ENCODE assay signal across 16 cellular contexts in the genomic region with DNA sequence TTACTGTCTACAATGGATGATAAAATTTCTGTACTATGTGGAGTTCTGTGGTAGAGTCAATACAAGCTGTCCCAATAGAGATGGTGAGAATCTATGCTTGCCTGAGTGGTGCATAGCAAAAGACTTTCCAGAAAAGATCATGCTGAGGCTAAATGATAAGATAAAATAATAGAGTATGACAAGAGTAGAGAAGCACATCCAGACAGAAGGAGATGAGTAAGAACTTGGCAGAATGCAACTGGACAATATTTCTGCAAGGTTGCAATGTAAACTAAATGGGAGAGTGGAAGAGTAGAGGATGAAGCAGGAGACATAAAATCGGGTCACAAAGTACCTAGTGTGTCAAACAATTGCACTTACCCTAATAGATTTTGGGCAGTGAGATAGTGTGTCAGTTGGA.
DNase-seq lines count a peak whose midpoint lies in the region; ATAC-seq and TF ChIP-seq lines count a peak whose summit lies in the region.
"Had no signal": no experiment of that assay in that cellular context is flagged by ENCODE, and none has a peak within 500 bp of the region (broad histone marks: within the 10 kb centered on the region; RNA-seq: fewer than 3 reads in every experiment).

No MANE protein-coding gene starts in this region.

- no peaks in the 10 kb centered on the region for H3K9me2 ChIP-seq in GM23248 (ENCODE audit: insufficient read depth)

- peak overlapping the region; percentile 10 for H3K4me3 Mint-ChIP-seq in T-helper 17 cell
- H3K4me3 Mint-ChIP-seq: B cell; CD8-positive, alpha-beta T cell; H9 had no signal

- no peaks in the 10 kb centered on the region for H4K20me1 ChIP-seq in GM23248 (ENCODE audit: insufficient read depth)
- H4K20me1 ChIP-seq: BLaER1 treated with 17β-estradiol and CSF1 and Interleukin-3, amounts not matched to agents 10 nM and 100 nM had no signal

- whole genome bisulfite sequencing in GM23248 (ENCODE audit: low coverage in 1 of 2, low lambda C conversion rate in 2 of 2, missing lambda C conversion rate in 2 of 2), 2 experiments = 83 to 94% methylated on average over 1 of the region's 1 CpG

- peaks cover 2% of the 10 kb centered on the region for H3K36me3 Mint-ChIP-seq in T-helper 17 cell (ENCODE audit: low read depth)
- H3K36me3 Mint-ChIP-seq: CD8-positive, alpha-beta T cell had no signal

- H2AFZ ChIP-seq in GM23248 = no peak overlapping the region

- H3K27ac Mint-ChIP-seq in T-helper 17 cell = no peak overlapping the region
- H3K27ac Mint-ChIP-seq: B cell; CD8-positive, alpha-beta T cell; H9 had no signal

- no peak overlapping the region for H3K9ac ChIP-seq in GM23248
- H3K9ac ChIP-seq: BLaER1 treated with 17β-estradiol and CSF1 and Interleukin-3, amounts not matched to agents 10 nM and 100 nM had no signal

- in situ Hi-C loops in GM23248 (cut with MboI) = no loop called here

- no peaks in the 10 kb centered on the region for H3K36me3 ChIP-seq in GM23248 (ENCODE audit: low read depth)
- H3K36me3 ChIP-seq: BLaER1 treated with 17β-estradiol and CSF1 and Interleukin-3, amounts not matched to agents 10 nM and 100 nM had no signal

- no peaks in the 10 kb centered on the region for H3K4me1 Mint-ChIP-seq in T-helper 17 cell
- H3K4me1 Mint-ChIP-seq: B cell, H9 had no signal

- no peaks in the 10 kb centered on the region for H3K79me2 ChIP-seq in GM23248 (ENCODE audit: insufficient read depth)

- DNase-seq in GM23248 (peak; percentile 12), T-helper 17 cell (no peak), choroid plexus epithelial cell (ENCODE audit: low read depth) (peak; percentile 13), iris pigment epithelial cell (ENCODE audit: low read depth) (peak; percentile 25), glomerular visceral epithelial cell (ENCODE audit: extremely low spot score) (no peak), midbrain (lab: John Stamatoyannopoulos, UW) (no peak), putamen (ENCODE audit: low spot score) (no peak)
- DNase-seq: 8988T; Calu3; CD8-positive, alpha-beta T cell; DMS79 treated with DMSO at 0.1 percent for 48 hours; GF-D8; H9 had no signal

- ATAC-seq in T-helper 17 cell = no peak
- ATAC-seq: CD8-positive, alpha-beta T cell; HepG2 had no signal

- no peaks in the 10 kb centered on the region for H3K27me3 ChIP-seq in GM23248 (replicated peaks; ENCODE audit: insufficient read depth)
- H3K27me3 ChIP-seq: BLaER1 treated with 17β-estradiol and CSF1 and Interleukin-3, amounts not matched to agents 10 nM and 100 nM had no signal

- no peaks in the 10 kb centered on the region for H3F3A ChIP-seq in GM23248 (ENCODE audit: insufficient read depth)

- H3K4me1 ChIP-seq in GM23248 (ENCODE audit: insufficient read depth) = peaks cover 4% of the 10 kb centered on the region

- no peak for TF ChIP-seq CTCF in choroid plexus epithelial cell (conservative IDR thresholded peaks at IDR 0.05; ENCODE audit: low read depth, low read length)

- peaks cover 21% of the 10 kb centered on the region for H3K27me3 Mint-ChIP-seq in T-helper 17 cell

- no peaks in the 10 kb centered on the region for H3K9me3 ChIP-seq in GM23248 (ENCODE audit: low read depth)
- H3K9me3 ChIP-seq in T-helper 17 cell (ENCODE audit: control insufficient read depth, low read length, poor library complexity, severe bottlenecking) = no peaks in the 10 kb centered on the region
- H3K9me3 ChIP-seq: BLaER1 treated with 17β-estradiol and CSF1 and Interleukin-3, amounts not matched to agents 10 nM and 100 nM had no signal

- H3K4me2 ChIP-seq in GM23248 (ENCODE audit: unreplicated experiment) = no peak overlapping the region
- H3K4me2 ChIP-seq: BLaER1 treated with 17β-estradiol and CSF1 and Interleukin-3, amounts not matched to agents 10 nM and 100 nM had no signal

- H3K27ac ChIP-seq in GM23248 = no peak overlapping the region
- H3K27ac ChIP-seq: BLaER1 treated with 17β-estradiol and CSF1 and Interleukin-3, amounts not matched to agents 10 nM and 100 nM had no signal

- no peak overlapping the region for H3K4me3 ChIP-seq in GM23248
- H3K4me3 ChIP-seq in choroid plexus epithelial cell (ENCODE audit: low read depth, low read length) = no peak overlapping the region
- H3K4me3 ChIP-seq: BLaER1 treated with 17β-estradiol and CSF1 and Interleukin-3, amounts not matched to agents 10 nM and 100 nM had no signal

Comparison
In these comparisons a context has a peak if more than half of its experiments do, and no peak if none do; other contexts are left out.
1. DNase-seq: peak in GM23248 (single experiment), choroid plexus epithelial cell (single experiment) and iris pigment epithelial cell (single experiment); none in T-helper 17 cell (0 of 3), glomerular visceral epithelial cell (single experiment), midbrain (single experiment) and putamen (single experiment).